8 cellular contexts compared by ENCODE assay signal in genomic region chr6:29552512-29553051, GRCh38. TPM values are rescaled to one million over a fixed set of nuclear protein-coding genes. Genes with fewer than 3 reads are reported as not detected.
DNase-seq lines count a peak whose midpoint lies in the region; ATAC-seq and TF ChIP-seq lines count a peak whose summit lies in the region.

No MANE protein-coding gene starts in this region.

- no peak for TF ChIP-seq CTCF in RWPE2 (IDR thresholded peaks at IDR 0.05; ENCODE audit: poor library complexity, severe bottlenecking)
- TF ChIP-seq CTCF in epithelial cell of esophagus (IDR thresholded peaks at IDR 0.05; ENCODE audit: insufficient read depth, low read depth, low read length, missing control alignments): no peak

- H3K9me3 Mint-ChIP-seq in activated naive CD4-positive, alpha-beta T cell treated with anti-CD3 and anti-CD28 coated beads, Interleukin-2, amount 50 U/mL, for 72 hours: no peaks in the 10 kb centered on the region
- H3K9me3 Mint-ChIP-seq in activated naive CD4-positive, alpha-beta T cell treated with anti-CD3 and anti-CD28 coated beads, Interleukin-2, amount 10 ng/mL, durations not matched to agents 7 days and 5 days: no peaks in the 10 kb centered on the region

- CTCF ChIA-PET in activated naive CD4-positive, alpha-beta T cell treated with anti-CD3 and anti-CD28 coated beads, Interleukin-2, amount 10 ng/mL, durations not matched to agents 7 days and 5 days (lab: Charles Lee): no interaction called here

- H3K36me3 Mint-ChIP-seq in activated naive CD4-positive, alpha-beta T cell treated with anti-CD3 and anti-CD28 coated beads, Interleukin-2, amount 50 U/mL, for 72 hours: peaks cover 0 to 16% of the 10 kb centered on the region in 2 donors
- no peaks in the 10 kb centered on the region for H3K36me3 Mint-ChIP-seq in activated naive CD4-positive, alpha-beta T cell treated with anti-CD3 and anti-CD28 coated beads, Interleukin-2, amount 10 ng/mL, durations not matched to agents 7 days and 5 days

- DNase-seq in activated naive CD4-positive, alpha-beta T cell treated with anti-CD3 and anti-CD28 coated beads, Interleukin-2, amount 50 U/mL, for 72 hours (ENCODE audit: low spot score in 2 of 2): peak in 1 of 2 donors; percentile 23
- DNase-seq in activated naive CD4-positive, alpha-beta T cell treated with anti-CD3 and anti-CD28 coated beads, Interleukin-2, amount 10 ng/mL, durations not matched to agents 7 days and 5 days: no peak
- DNase-seq in RWPE2 (ENCODE audit: low spot score): no peak
- peak; percentile 68 for DNase-seq in epithelial cell of esophagus (ENCODE audit: low read depth)
- peak; percentile 56 for DNase-seq in myocyte (ENCODE audit: low read depth)
- DNase-seq in NCI-H2171 (lab: John Stamatoyannopoulos, UW): no peak
- DNase-seq in NCI-H2107 (lab: John Stamatoyannopoulos, UW): no peak

- no peak overlapping the region for H3K4me3 Mint-ChIP-seq in activated naive CD4-positive, alpha-beta T cell treated with anti-CD3 and anti-CD28 coated beads, Interleukin-2, amount 10 ng/mL, durations not matched to agents 7 days and 5 days

- peaks cover 17% of the 10 kb centered on the region for H3K4me1 Mint-ChIP-seq in activated naive CD4-positive, alpha-beta T cell treated with anti-CD3 and anti-CD28 coated beads, Interleukin-2, amount 10 ng/mL, durations not matched to agents 7 days and 5 days

- peaks cover 46% of the 10 kb centered on the region for H3K27me3 Mint-ChIP-seq in activated naive CD4-positive, alpha-beta T cell treated with anti-CD3 and anti-CD28 coated beads, Interleukin-2, amount 10 ng/mL, durations not matched to agents 7 days and 5 days

- no peaks in the 10 kb centered on the region for H3K9me3 ChIP-seq in RWPE2 (ENCODE audit: severe bottlenecking)

- H3K27ac Mint-ChIP-seq in activated naive CD4-positive, alpha-beta T cell treated with anti-CD3 and anti-CD28 coated beads, Interleukin-2, amount 50 U/mL, for 72 hours: peak overlapping the region; percentile 68 to 93
- H3K27ac Mint-ChIP-seq in activated naive CD4-positive, alpha-beta T cell treated with anti-CD3 and anti-CD28 coated beads, Interleukin-2, amount 10 ng/mL, durations not matched to agents 7 days and 5 days: no peak overlapping the region

- peak; percentile 69 to 75 for ATAC-seq in activated naive CD4-positive, alpha-beta T cell treated with anti-CD3 and anti-CD28 coated beads, Interleukin-2, amount 50 U/mL, for 72 hours
- ATAC-seq in HG02973 (IDR thresholded peaks at IDR 0.05; ENCODE audit: unreplicated experiment): peak; percentile 79
- ATAC-seq in RWPE2 (ENCODE audit: low read depth): peak; percentile 87

- H3K27me3 ChIP-seq in RWPE2 (ENCODE audit: insufficient read depth, poor library complexity, severe bottlenecking): peaks cover 58% of the 10 kb centered on the region

- H3K4me1 ChIP-seq in RWPE2 (ENCODE audit: insufficient read depth, poor library complexity, severe bottlenecking): no peaks in the 10 kb centered on the region

- no peak overlapping the region for H3K27ac ChIP-seq in RWPE2 (ENCODE audit: poor library complexity, severe bottlenecking)

- H3K36me3 ChIP-seq in RWPE2 (ENCODE audit: low read depth): no peaks in the 10 kb centered on the region

- H3K4me3 ChIP-seq in RWPE2 (ENCODE audit: severe bottlenecking) (no peak overlapping the region), epithelial cell of esophagus (ENCODE audit: low read length) (no peak overlapping the region)

RNA-seq across cellular contexts. Expression of gene UBD, which starts 7.0 kb away (rescaled TPM):
- total RNA-seq in activated naive CD4-positive, alpha-beta T cell treated with anti-CD3 and anti-CD28 coated beads, Interleukin-2, amount 50 U/mL, for 72 hours: under 1 TPM in 1 of 2 donors, not detected in 1; 0.54 TPM
- total RNA-seq in myocyte: not detected in 2 replicates
- polyA plus RNA-seq in myocyte (2012): not detected

RNA-seq across cellular contexts. Expression of gene OR2H2, which starts 32.3 kb away (rescaled TPM):
- not detected for total RNA-seq in activated naive CD4-positive, alpha-beta T cell treated with anti-CD3 and anti-CD28 coated beads, Interleukin-2, amount 50 U/mL, for 72 hours
- not detected in 2 replicates for total RNA-seq in myocyte
- 0.05 TPM for polyA plus RNA-seq in myocyte (2012)

Comparison
In these comparisons a context has a peak if more than half of its experiments do, and no peak if none do; other contexts are left out.
1. DNase-seq: peak in epithelial cell of esophagus (single experiment) and myocyte (single experiment); none in activated naive CD4-positive, alpha-beta T cell treated with anti-CD3 and anti-CD28 coated beads, Interleukin-2, amount 10 ng/mL, durations not matched to agents 7 days and 5 days (single experiment), RWPE2 (single experiment), NCI-H2171 (single experiment) and NCI-H2107 (single experiment).
2. Peak in every context shown above with its lines, with median percentiles within 50 percentile points of each other: ATAC-seq.